In the genomic region with DNA sequence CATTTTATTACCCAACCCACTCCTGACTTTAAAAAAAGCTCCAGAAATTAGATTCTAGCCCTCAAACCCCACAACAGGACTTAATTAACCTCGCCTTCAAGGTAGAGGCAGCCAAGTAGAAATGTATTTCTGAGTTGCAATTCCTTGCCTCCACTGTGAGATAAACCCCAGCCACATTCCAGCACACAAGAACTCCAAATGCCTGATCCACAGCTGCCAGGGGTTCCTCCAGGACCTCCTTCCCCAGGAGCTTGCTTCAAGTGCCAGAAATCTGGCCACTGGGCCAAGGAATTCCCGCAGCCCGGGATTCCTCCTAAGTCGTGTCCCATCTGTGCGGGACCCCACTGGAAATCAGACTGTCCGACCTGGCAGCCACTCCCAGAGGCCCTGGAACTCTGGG, we compare ENCODE assay signal across 1 cellular context.
TF ChIP-seq lines count a peak whose summit lies in the region.

No MANE protein-coding gene starts in this region.

TF ChIP-seq in A549, 52 proteins besides CTCF, POLR2A, EP300 and RAD21:
- TF ChIP-seq, protein P1, sequence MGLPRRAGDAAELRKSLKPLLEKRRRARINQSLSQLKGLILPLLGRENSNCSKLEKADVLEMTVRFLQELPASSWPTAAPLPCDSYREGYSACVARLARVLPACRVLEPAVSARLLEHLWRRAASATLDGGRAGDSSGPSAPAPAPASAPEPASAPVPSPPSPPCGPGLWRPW (IDR thresholded peaks at IDR 0.05), result no peak
- TF ChIP-seq SREBF2 (IDR thresholded peaks at IDR 0.05) (no peak), FOSL2 (IDR thresholded peaks at IDR 0.05) (no peak), FOSL2 (CRISPR knock-in tag; IDR thresholded peaks at IDR 0.05) (no peak), ESRRA (IDR thresholded peaks at IDR 0.05; ENCODE audit: borderline replicate concordance, low read length) (no peak), RFX5 (IDR thresholded peaks at IDR 0.05) (no peak), HDAC2 (IDR thresholded peaks at IDR 0.05) (no peak), NFE2L2 (conservative IDR thresholded peaks at IDR 0.05; ENCODE audit: low read length) (no peak), ZFP36 (IDR thresholded peaks at IDR 0.05; ENCODE audit: borderline replicate concordance, partially characterized antibody) (no peak), TP53 (CRISPR knock-in tag; IDR thresholded peaks at IDR 0.05) (no peak), PHF8 (IDR thresholded peaks at IDR 0.05; ENCODE audit: borderline replicate concordance, low read depth) (no peak), HEYL (CRISPR knock-in tag; IDR thresholded peaks at IDR 0.05) (no peak), HOXA7 (CRISPR knock-in tag; IDR thresholded peaks at IDR 0.05) (no peak), NR3C1 (IDR thresholded peaks at IDR 0.05) (no peak), ZSCAN20 (CRISPR knock-in tag; IDR thresholded peaks at IDR 0.05) (no peak), BHLHE40 (IDR thresholded peaks at IDR 0.05; ENCODE audit: low read depth, low read length) (no peak), FOSB (CRISPR knock-in tag; IDR thresholded peaks at IDR 0.05) (no peak), CEBPB (IDR thresholded peaks at IDR 0.05) (no peak)
